8 cellular contexts compared by ENCODE assay signal in the genomic region with DNA sequence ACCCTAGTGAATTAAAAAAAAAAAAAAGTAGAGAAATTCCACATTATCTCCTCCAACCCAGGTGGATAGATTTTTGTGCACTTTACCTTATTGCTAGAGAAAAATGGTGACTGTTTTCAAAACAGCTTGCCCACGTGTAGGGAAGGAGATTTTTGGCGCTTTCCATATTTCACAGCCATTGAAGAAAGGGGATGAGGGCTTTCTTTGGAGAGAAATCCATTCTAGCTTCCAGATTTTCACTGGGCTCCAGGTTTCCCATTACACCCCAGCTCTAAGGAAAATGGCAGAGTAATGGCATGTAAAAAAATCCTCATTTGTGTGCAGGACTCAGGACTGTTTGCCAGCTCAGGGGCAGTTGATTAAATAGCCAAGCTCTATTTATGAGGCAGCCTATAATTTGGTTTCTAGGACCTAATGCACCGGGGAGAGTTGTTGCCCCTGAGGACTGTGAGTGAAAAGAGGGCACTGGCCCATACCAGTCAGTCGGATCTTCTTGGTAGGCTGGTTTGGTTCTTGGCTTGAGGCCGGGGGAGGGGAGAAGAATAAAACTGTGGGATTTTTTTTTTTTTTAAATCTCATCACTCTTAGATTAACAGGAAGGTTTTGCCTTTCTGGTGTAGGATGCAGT. TPM values are rescaled to one million over a fixed set of nuclear protein-coding genes. Genes with fewer than 3 reads are reported as not detected.
DNase-seq lines count a peak whose midpoint lies in the region; ATAC-seq and TF ChIP-seq lines count a peak whose summit lies in the region.

No MANE protein-coding gene starts in this region.

- H3K36me3 Mint-ChIP-seq in memory B cell = no peaks in the 10 kb centered on the region

- peaks cover 19% of the 10 kb centered on the region for H3K4me1 Mint-ChIP-seq in memory B cell

- 23 to 34% methylated on average over 5 of the region's 5 CpGs for WGBS in heart right ventricle, 2 donors
- 8 to 12% methylated on average over 5 of the region's 5 CpGs for WGBS in aorta, 2 donors

- H3K4me3 Mint-ChIP-seq in memory B cell = peak overlapping the region; percentile 93

- H3K27me3 ChIP-seq in heart right ventricle = no peaks in the 10 kb centered on the region
- H3K27me3 ChIP-seq in aorta (ENCODE audit: control insufficient read depth in 1 of 2, insufficient read depth in 2 of 2, low read length in 1 of 2) = no peaks in the 10 kb centered on the region

- H3K27me3 Mint-ChIP-seq in memory B cell = no peaks in the 10 kb centered on the region

- H3K4me3 ChIP-seq in heart right ventricle (peak overlapping the region; percentile 53 to 85 (median 63)), astrocyte of the cerebellum (ENCODE audit: low read depth, low read length) (peak overlapping the region; percentile 55), aorta (ENCODE audit: low read length in 2 of 2) (peak overlapping the region; percentile 53 to 63)

- H3K9me3 Mint-ChIP-seq in memory B cell = no peaks in the 10 kb centered on the region

- peak overlapping the region; percentile 93 to 99 (median 98) for H3K27ac ChIP-seq in heart right ventricle
- peak overlapping the region; percentile 23 to 74 for H3K27ac ChIP-seq in aorta (ENCODE audit: low read depth in 1 of 2, low read length in 2 of 2)

- H3K9me3 ChIP-seq in heart right ventricle (no peaks in the 10 kb centered on the region), aorta (ENCODE audit: control insufficient read depth, low read length) (no peaks in the 10 kb centered on the region)

- no peak for DNase-seq in heart right ventricle
- no peak for DNase-seq in cardiac septum (ENCODE audit: low spot score)
- no peak for DNase-seq in astrocyte of the cerebellum (ENCODE audit: low read depth)
- DNase-seq in memory B cell (ENCODE audit: low spot score in 2 of 2) = no peak
- DNase-seq in aorta = no peak
- no peak for DNase-seq in GM19238 (ENCODE audit: insufficient read length, low spot score)

- H3K36me3 ChIP-seq in heart right ventricle (no peaks in the 10 kb centered on the region), aorta (ENCODE audit: control insufficient read depth in 1 of 2, insufficient read depth in 2 of 2, low read length in 1 of 2) (no peaks in the 10 kb centered on the region)

- ATAC-seq in heart right ventricle (no peak), memory B cell (ENCODE audit: low read depth) (no peak), aorta (ENCODE audit: low FRiP score) (no peak), GM18519 (IDR thresholded peaks at IDR 0.05; ENCODE audit: low FRiP score, unreplicated experiment) (no peak), GM19397 (IDR thresholded peaks at IDR 0.05; ENCODE audit: unreplicated experiment) (no peak)

- TF ChIP-seq CTCF in heart right ventricle (IDR thresholded peaks at IDR 0.05) = no peak
- no peak for TF ChIP-seq CTCF in astrocyte of the cerebellum (IDR thresholded peaks at IDR 0.05; ENCODE audit: low read depth, low read length, missing control alignments)

- intact Hi-C loops in heart right ventricle (cut with DNase I) (loop anchor here in 7 of 10 donors (2.0 to 10.0 kb wide), 4 partner anchors 29 to 95 kb away; partner anchors contain the start of gene PIGV (in 3 of the 7)), cardiac septum (cut with DNase I) (loop anchor here (5.0 kb wide), 1 partner anchor 49 kb away; no protein-coding TSS in a partner anchor), aorta (cut with DNase I) (loop anchor here (1.0 to 5.0 kb wide), 3 partner anchors 79 to 95 kb away; no protein-coding TSS in a partner anchor)

- H3K4me1 ChIP-seq in heart right ventricle (peaks cover 8 to 64% (median 33%) of the 10 kb centered on the region in 9 donors), aorta (ENCODE audit: control insufficient read depth in 1 of 2, insufficient read depth in 2 of 2, low read length in 2 of 2) (peaks cover 0 to 2% of the 10 kb centered on the region in 2 donors)

- H3K27ac Mint-ChIP-seq in memory B cell = peak overlapping the region; percentile 94

- in situ Hi-C loops in astrocyte of the cerebellum (cut with HindIII; ENCODE audit: low sequenced_read_pairs) = no loop called here

RNA-seq across cellular contexts. Expression of gene ARID1A, which starts 2.1 kb away (rescaled TPM):
- total RNA-seq in heart right ventricle = 10 to 100 TPM; 33.6 to 62.5 (median 45.7) TPM
- polyA plus RNA-seq in heart right ventricle = 10 to 100 TPM; 14.5 to 16.8 TPM
- 52.1 TPM for total RNA-seq in cardiac septum
- 10 to 100 TPM; 55.9 to 72.3 TPM for total RNA-seq in aorta
- 10 to 100 TPM in 1 of 2 donors, 1 to 10 TPM in 1; 6.5 to 13.7 TPM for polyA plus RNA-seq in aorta
